17 cellular contexts compared by ENCODE assay signal in genomic region chr19:38702278-38702677, GRCh38. TPM values are rescaled to one million over a fixed set of nuclear protein-coding genes. Genes with fewer than 3 reads are reported as not detected.
DNase-seq lines count a peak whose midpoint lies in the region; FAIRE-seq and TF ChIP-seq lines count a peak whose summit lies in the region.
"Had no signal": no experiment of that assay in that cellular context is flagged by ENCODE, and none has a peak within 500 bp of the region (broad histone marks: within the 10 kb centered on the region; RNA-seq: fewer than 3 reads in every experiment).

No MANE protein-coding gene starts in this region.

- no peak overlapping the region for H4K91ac ChIP-seq in trophoblast cell (ENCODE audit: low read depth, low read length)

- H3K4me3 ChIP-seq in coronary artery (no peak overlapping the region), muscle layer of duodenum (ENCODE audit: low read depth in 1 of 2, low read length in 2 of 2) (no peak overlapping the region), tibial artery (no peak overlapping the region), trophoblast cell (ENCODE audit: low read depth, low read length) (no peak overlapping the region)
- H3K4me3 ChIP-seq: mucosa of descending colon had no signal

- H2AFZ ChIP-seq in trophoblast cell (ENCODE audit: insufficient read depth, low read length, poor library complexity), result no peak overlapping the region

- H3K79me2 ChIP-seq in trophoblast cell (ENCODE audit: control insufficient read depth, insufficient read depth, low read length, poor library complexity), result peaks cover 10% of the 10 kb centered on the region

- H2BK12ac ChIP-seq in trophoblast cell (ENCODE audit: low read length), result no peak overlapping the region

- no peak overlapping the region for H3K23ac ChIP-seq in trophoblast cell (ENCODE audit: low read length)

- TF ChIP-seq CTCF in coronary artery (IDR thresholded peaks at IDR 0.05) (no peak), tibial artery (IDR thresholded peaks at IDR 0.05) (no peak)

- no peak overlapping the region for H4K12ac ChIP-seq in trophoblast cell (ENCODE audit: low read depth, low read length)

- H3K27ac ChIP-seq in coronary artery (peak overlapping the region; percentile 69 to 97), muscle layer of duodenum (ENCODE audit: low read length) (peak overlapping the region; percentile 74), tibial artery (peak overlapping the region; percentile 91 to 94), trophoblast cell (ENCODE audit: low read depth, low read length) (no peak overlapping the region)
- H3K27ac ChIP-seq: 22Rv1, KMS-11 had no signal

- intact Hi-C loops in tibial artery (cut with DNase I; ENCODE audit: low total_unique reads), result no loop called here

- H3K36me3 ChIP-seq in muscle layer of duodenum (ENCODE audit: control insufficient read depth in 1 of 2, insufficient read depth in 2 of 2, low read length in 2 of 2), result peaks cover 47 to 76% of the 10 kb centered on the region in 2 donors
- H3K36me3 ChIP-seq in tibial artery, result peaks cover 57 to 77% (median 72%) of the 10 kb centered on the region in 3 donors
- H3K36me3 ChIP-seq in trophoblast cell (ENCODE audit: control insufficient read depth in 1 of 2, insufficient read depth in 2 of 2, low read length in 2 of 2), result peaks cover 91% of the 10 kb centered on the region in 2 experiments

- H3K4me1 ChIP-seq in muscle layer of duodenum (ENCODE audit: control insufficient read depth in 1 of 2, insufficient read depth in 2 of 2, low read length in 2 of 2) (peaks cover 20 to 46% of the 10 kb centered on the region in 2 donors), tibial artery (peaks cover 0 to 100% (median 91%) of the 10 kb centered on the region in 4 donors), trophoblast cell (ENCODE audit: control insufficient read depth in 1 of 2, insufficient read depth in 2 of 2, low read length in 2 of 2) (peaks cover 6 to 14% of the 10 kb centered on the region in 2 experiments)

- H3K27me3 ChIP-seq in muscle layer of duodenum (ENCODE audit: low read depth, low read length) (no peaks in the 10 kb centered on the region), tibial artery (no peaks in the 10 kb centered on the region), trophoblast cell (ENCODE audit: insufficient read depth, low read length) (no peaks in the 10 kb centered on the region)

- H3K4me2 ChIP-seq in trophoblast cell (ENCODE audit: low read length), result no peak overlapping the region
- H3K4me2 ChIP-seq: KMS-11 had no signal

- no peak overlapping the region for H3K9ac ChIP-seq in trophoblast cell (ENCODE audit: low read length)
- H3K9ac ChIP-seq: KMS-11 had no signal

- no peak overlapping the region for H3K4ac ChIP-seq in trophoblast cell (ENCODE audit: low read depth, low read length)

- no peak overlapping the region for H2AK5ac ChIP-seq in trophoblast cell (ENCODE audit: low read length)

- DNase-seq in NCI-H2107 treated with DMSO at 0.1 percent for 48 hours (lab: John Stamatoyannopoulos, UW; ENCODE audit: unreplicated experiment) (peak; percentile 20), NCI-H2107 (lab: John Stamatoyannopoulos, UW) (no peak), coronary artery (ENCODE audit: low spot score) (no peak), tibial artery (peak in 1 of 2 donors; percentile 82), GM19239 (ENCODE audit: insufficient read length, low spot score) (no peak), trophoblast cell (no peak)
- DNase-seq in activated CD4-positive, CD25-positive, alpha-beta regulatory T cell treated with anti-CD3 and anti-CD28 coated beads, Interleukin-2, amount 50 U/mL, for 72 hours, result no peak
- DNase-seq: activated CD4-positive, alpha-beta T cell treated with anti-CD3 and anti-CD28 coated beads for 1 hour; GDM1; mucosa of descending colon; NCI-H1436 treated with DMSO at 0.1 percent for 48 hours; NCI-H510A; stimulated activated CD4-positive, alpha-beta T cell treated with anti-CD3 and anti-CD28 coated beads, Interleukin-4, amount 100 ng/mL, for 24 hours; T-helper 17 cell had no signal

- no peak overlapping the region for H2BK120ac ChIP-seq in trophoblast cell (ENCODE audit: insufficient read depth, low read length, poor library complexity)

- H2BK5ac ChIP-seq in trophoblast cell (ENCODE audit: low read depth, low read length, poor library complexity), result no peak overlapping the region

- H3K9me3 ChIP-seq in muscle layer of duodenum (ENCODE audit: control insufficient read depth in 1 of 2, low read length in 2 of 2) (no peaks in the 10 kb centered on the region), tibial artery (no peaks in the 10 kb centered on the region), trophoblast cell (ENCODE audit: insufficient read depth, low read depth, low read length) (peaks cover 3% of the 10 kb centered on the region)
- H3K9me3 ChIP-seq: mucosa of descending colon had no signal

- no peak for FAIRE-seq in GM19239 (lab: Jason Lieb, UNC)

- no CpG with 5 or more reads among the region's 14 CpGs for WGBS in trophoblast cell (ENCODE audit: extremely low coverage, insufficient coverage, insufficient read length)

- no peak overlapping the region for H4K8ac ChIP-seq in trophoblast cell (ENCODE audit: low read depth, low read length)

- no peak overlapping the region for H3K18ac ChIP-seq in trophoblast cell (ENCODE audit: low read length)

- H3K79me1 ChIP-seq in trophoblast cell (ENCODE audit: low read length), result no peaks in the 10 kb centered on the region

- no peak overlapping the region for H3K14ac ChIP-seq in trophoblast cell (ENCODE audit: low read length)

RNA-seq across cellular contexts. Expression of gene CAPN12, which starts 42.0 kb away (rescaled TPM):
- 11.0 and 11.5 TPM in 2 replicates for polyA plus RNA-seq in trophoblast cell (2013)

RNA-seq across cellular contexts. Expression of gene ACTN4, which starts 54.8 kb away (rescaled TPM):
- polyA plus RNA-seq in trophoblast cell (2013), result 442 and 468 TPM in 2 replicates
